Comparison of ENCODE assay signal across 8 cellular contexts in genomic region chr1:100868364-100868995, GRCh38. TPM values are rescaled to one million over a fixed set of nuclear protein-coding genes. Genes with fewer than 3 reads are reported as not detected.
DNase-seq lines count a peak whose midpoint lies in the region; ATAC-seq and TF ChIP-seq lines count a peak whose summit lies in the region.

No MANE protein-coding gene starts in this region.

- no peaks in the 10 kb centered on the region for H3K36me3 Mint-ChIP-seq in T-helper 17 cell (ENCODE audit: low read depth)

- no peak overlapping the region for H3K4me3 ChIP-seq in breast epithelium

- no peak for ATAC-seq in T-helper 17 cell

- H3K27ac ChIP-seq in breast epithelium, result no peak overlapping the region

- no peak overlapping the region for H3K4me3 Mint-ChIP-seq in T-helper 17 cell

- no peaks in the 10 kb centered on the region for H3K9me3 ChIP-seq in breast epithelium
- no peaks in the 10 kb centered on the region for H3K9me3 ChIP-seq in T-helper 17 cell (ENCODE audit: control insufficient read depth, low read length, poor library complexity, severe bottlenecking)

- no peaks in the 10 kb centered on the region for H3K27me3 ChIP-seq in breast epithelium

- no peaks in the 10 kb centered on the region for H3K4me1 ChIP-seq in breast epithelium

- peak; percentile 34 to 76 (median 49) for TF ChIP-seq CTCF in breast epithelium (IDR thresholded peaks at IDR 0.05)

- TF ChIP-seq POLR2A in breast epithelium (IDR thresholded peaks at IDR 0.05), result no peak

- H3K4me1 Mint-ChIP-seq in T-helper 17 cell, result no peaks in the 10 kb centered on the region

- H3K36me3 ChIP-seq in breast epithelium, result no peaks in the 10 kb centered on the region

- intact Hi-C loops in breast epithelium (cut with DNase I; ENCODE audit: low total_unique reads), result loop anchor here (10.0 kb wide), 1 partner anchor 404 kb away; no protein-coding TSS in a partner anchor

- H3K27ac Mint-ChIP-seq in T-helper 17 cell, result no peak overlapping the region

- DNase-seq in NCI-H82 (lab: John Stamatoyannopoulos, UW) (peak; percentile 48), NCI-H82 treated with DMSO at 0.1 percent for 48 hours (lab: John Stamatoyannopoulos, UW; ENCODE audit: unreplicated experiment) (no peak), NCI-H1694 treated with DMSO at 0.1 percent for 48 hours (lab: John Stamatoyannopoulos, UW) (peak; percentile 51), breast epithelium (ENCODE audit: low spot score in 2 of 2) (no peak), lung microvascular endothelial cell (ENCODE audit: low read depth in 2 of 2) (peak; percentile 67 to 75), T-helper 17 cell (no peak)
- DNase-seq in effector CD8-positive, alpha-beta T cell (lab: John Stamatoyannopoulos, UW), result no peak
- DNase-seq in stimulated activated CD4-positive, alpha-beta T cell treated with anti-CD3 and anti-CD28 coated beads, Interleukin-2, amount 100 ng/mL, for 48 hours, result no peak

- H3K27me3 Mint-ChIP-seq in T-helper 17 cell, result peaks cover 7% of the 10 kb centered on the region

RNA-seq across cellular contexts. Expression of gene EXTL2, which starts 26.2 kb away (rescaled TPM):
- 10 to 100 TPM in 2 of 3 donors, 1 to 10 TPM in 1; 8.3 to 17.0 (median 15.4) TPM for total RNA-seq in breast epithelium
- total RNA-seq in lung microvascular endothelial cell, result 10.9 and 11.8 TPM in 2 replicates
- 1 to 10 TPM in 1 of 2 donors, under 1 TPM in 1; 0.85 to 1.4 TPM for total RNA-seq in T-helper 17 cell

RNA-seq across cellular contexts. Expression of gene SLC30A7, which starts 27.4 kb away (rescaled TPM):
- total RNA-seq in breast epithelium, result 10 to 100 TPM; 19.5 to 33.8 (median 25.9) TPM
- total RNA-seq in lung microvascular endothelial cell, result 22.0 and 27.4 TPM in 2 replicates
- 10 to 100 TPM; 26.3 to 34.5 TPM for total RNA-seq in T-helper 17 cell

Comparison
In these comparisons a context has a peak if more than half of its experiments do, and no peak if none do; other contexts are left out.
1. DNase-seq: peak in NCI-H82 (single experiment), NCI-H1694 treated with DMSO at 0.1 percent for 48 hours (single experiment) and lung microvascular endothelial cell (2 of 2); none in NCI-H82 treated with DMSO at 0.1 percent for 48 hours (single experiment), breast epithelium (0 of 2), effector CD8-positive, alpha-beta T cell (single experiment), stimulated activated CD4-positive, alpha-beta T cell treated with anti-CD3 and anti-CD28 coated beads, Interleukin-2, amount 100 ng/mL, for 48 hours (0 of 2) and T-helper 17 cell (0 of 3).